Comparison of ENCODE assay signal across 1 cellular context in the genomic region with DNA sequence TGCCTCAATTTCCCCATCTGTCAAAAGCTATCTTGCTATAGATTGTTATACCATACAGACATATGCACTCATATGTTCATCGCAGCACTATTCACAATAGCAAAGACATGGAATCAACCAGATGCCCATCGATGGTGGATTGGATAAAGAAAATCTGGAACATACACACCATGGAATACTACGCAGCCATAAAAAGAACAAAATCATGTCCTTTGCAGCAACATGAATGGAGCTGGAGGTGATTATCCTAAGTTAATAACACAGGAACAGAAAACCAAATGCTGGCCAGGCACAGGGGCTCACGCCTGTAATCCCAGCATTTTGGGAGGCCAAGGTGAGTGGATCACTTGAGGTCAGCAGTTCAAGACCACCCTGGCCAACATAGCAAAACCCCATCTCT. TPM values are rescaled to one million over a fixed set of nuclear protein-coding genes. Genes with fewer than 3 reads are reported as not detected.
"Had no signal": no experiment of that assay in that cellular context is flagged by ENCODE, and none has a peak within 500 bp of the region (broad histone marks: within the 10 kb centered on the region; RNA-seq: fewer than 3 reads in every experiment).

No MANE protein-coding gene starts in this region.

RNA-seq across cellular contexts. Expression of a gene that starts 14.2 kb away (rescaled TPM):
- total RNA-seq: HepG2 had no signal
